Comparison of ENCODE assay signal across 11 cellular contexts in genomic region chr6:133474516-133474915, GRCh38.
"Had no signal": no experiment of that assay in that cellular context is flagged by ENCODE, and none has a peak within 500 bp of the region (broad histone marks: within the 10 kb centered on the region; RNA-seq: fewer than 3 reads in every experiment).

No MANE protein-coding gene starts in this region.

- H3K9me3 ChIP-seq: HAP-1 had no signal

- H3K36me3 ChIP-seq: HAP-1 had no signal

- DNase-seq: GM23248, GOT3, H7, H9, HCEC 1CT, HFFc6 had no signal

- FAIRE-seq: H1, H54 had no signal

- H3K4me3 Mint-ChIP-seq: GM23338, H9, HFFc6 had no signal

- H3K4me2 ChIP-seq: GM23338 had no signal

- H3K27ac Mint-ChIP-seq: GM23338, H9, HFFc6 had no signal

- H3K4me1 Mint-ChIP-seq: GM23338, H9 had no signal

- H3K9ac ChIP-seq: GM23248 had no signal

- H3K27ac ChIP-seq: GM23248 had no signal

- H3K4me3 ChIP-seq: GM23248, GM23338, HAP-1 had no signal

- H2AFZ ChIP-seq: GM23248, GM23338 had no signal

- H3K4me1 ChIP-seq: HAP-1 had no signal

- ATAC-seq: GM23338, HCT116 had no signal

- H3K9me3 Mint-ChIP-seq: GM23338, HFFc6 had no signal
